In the genomic region with DNA sequence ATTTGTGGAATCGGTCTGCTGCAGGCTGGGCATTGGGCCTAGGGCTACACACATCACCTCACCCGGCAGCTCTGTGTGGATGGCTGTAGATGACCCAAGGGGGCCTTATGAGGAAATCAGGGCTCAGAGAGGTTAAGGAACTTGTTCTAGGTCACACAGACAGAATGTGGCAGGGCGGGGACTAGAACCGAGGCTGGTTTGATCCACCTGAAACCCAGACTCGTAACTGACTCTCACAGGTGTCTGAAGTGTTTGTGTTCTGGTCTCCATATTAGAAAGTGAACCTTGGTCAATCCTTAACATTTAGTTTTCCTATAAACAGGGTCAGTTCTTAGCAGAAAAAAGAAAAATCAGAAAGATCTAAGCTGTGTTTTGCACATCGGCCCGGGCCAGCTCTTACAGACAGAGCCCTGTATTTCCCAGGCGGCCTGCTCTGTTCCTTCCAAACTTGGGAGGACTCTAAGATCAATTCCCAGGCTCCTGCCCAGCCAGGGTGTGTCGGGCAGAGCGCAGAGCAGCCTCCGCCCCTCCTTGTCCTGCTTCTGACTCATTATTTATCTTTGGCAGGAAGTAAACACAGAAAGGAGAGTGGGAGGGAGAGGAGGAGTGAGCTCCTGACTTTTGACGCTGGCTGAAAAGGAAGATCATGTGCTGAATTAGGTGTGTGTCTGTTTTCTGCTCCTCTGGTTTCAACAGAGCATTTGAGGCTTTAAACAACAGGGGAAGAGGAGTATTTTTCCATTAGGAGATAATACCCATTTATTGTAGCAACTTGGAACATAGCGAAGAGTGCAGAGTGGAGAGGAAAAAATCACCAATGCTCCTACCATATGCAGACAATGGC, we compare ENCODE assay signal across 1 cellular context.
TF ChIP-seq lines count a peak whose summit lies in the region.

No MANE protein-coding gene starts in this region.

TF ChIP-seq in HepG2, 621 proteins besides CTCF, POLR2A, EP300 and RAD21 (continued from another document and continues in another):
- no peak for TF ChIP-seq ZNF326 (CRISPR knock-in tag; IDR thresholded peaks at IDR 0.05; ENCODE audit: borderline replicate concordance)
- peak; percentile 73; the same call in 1 of the 2 replicates for TF ChIP-seq ZNF556 (CRISPR knock-in tag; IDR thresholded peaks at IDR 0.05; ENCODE audit: borderline replicate concordance)
- no peak for TF ChIP-seq ZNF557 (CRISPR knock-in tag; IDR thresholded peaks at IDR 0.05)
- TF ChIP-seq POLR2AphosphoS5 (IDR thresholded peaks at IDR 0.05; ENCODE audit: low read depth, low read length) = peak; percentile 42
- TF ChIP-seq HOXA9 (CRISPR knock-in tag; IDR thresholded peaks at IDR 0.05; ENCODE audit: borderline replicate concordance) = no peak
- TF ChIP-seq, protein P1, sequence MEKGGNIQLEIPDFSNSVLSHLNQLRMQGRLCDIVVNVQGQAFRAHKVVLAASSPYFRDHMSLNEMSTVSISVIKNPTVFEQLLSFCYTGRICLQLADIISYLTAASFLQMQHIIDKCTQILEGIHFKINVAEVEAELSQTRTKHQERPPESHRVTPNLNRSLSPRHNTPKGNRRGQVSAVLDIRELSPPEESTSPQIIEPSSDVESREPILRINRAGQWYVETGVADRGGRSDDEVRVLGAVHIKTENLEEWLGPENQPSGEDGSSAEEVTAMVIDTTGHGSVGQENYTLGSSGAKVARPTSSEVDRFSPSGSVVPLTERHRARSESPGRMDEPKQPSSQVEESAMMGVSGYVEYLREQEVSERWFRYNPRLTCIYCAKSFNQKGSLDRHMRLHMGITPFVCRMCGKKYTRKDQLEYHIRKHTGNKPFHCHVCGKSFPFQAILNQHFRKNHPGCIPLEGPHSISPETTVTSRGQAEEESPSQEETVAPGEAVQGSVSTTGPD (CRISPR knock-in tag; IDR thresholded peaks at IDR 0.05) = no peak
- no peak for TF ChIP-seq ZNF639 (CRISPR knock-in tag; conservative IDR thresholded peaks at IDR 0.05)
- TF ChIP-seq KAT7 (CRISPR knock-in tag; IDR thresholded peaks at IDR 0.05; ENCODE audit: borderline replicate concordance) = no peak; the same call in 1 of the 2 replicates
- TF ChIP-seq, protein P2, sequence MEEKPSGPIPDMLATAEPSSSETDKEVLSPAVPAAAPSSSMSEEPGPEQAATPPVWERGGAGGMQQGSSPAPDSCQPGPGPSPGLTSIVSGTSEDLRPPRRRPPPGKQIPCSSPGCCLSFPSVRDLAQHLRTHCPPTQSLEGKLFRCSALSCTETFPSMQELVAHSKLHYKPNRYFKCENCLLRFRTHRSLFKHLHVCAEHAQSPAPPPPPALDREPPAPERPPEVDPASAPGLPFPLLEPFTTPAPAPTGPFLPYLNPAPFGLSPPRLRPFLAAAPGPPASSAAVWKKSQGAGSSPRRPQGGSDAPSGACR (CRISPR knock-in tag; IDR thresholded peaks at IDR 0.05) = 0 out of 2 replicates have a peak, but pooled peaks have one; percentile 68
- TF ChIP-seq RARG (CRISPR knock-in tag; IDR thresholded peaks at IDR 0.05; ENCODE audit: low read depth) = no peak
- TF ChIP-seq ARID2 (CRISPR knock-in tag; IDR thresholded peaks at IDR 0.05; ENCODE audit: borderline replicate concordance) = peak; percentile 77; the same call in 1 of the 2 replicates
- TF ChIP-seq MED8 (CRISPR knock-in tag; IDR thresholded peaks at IDR 0.05; ENCODE audit: insufficient replicate concordance) = peak; percentile 33
- no peak for TF ChIP-seq ZNF83 (CRISPR knock-in tag; IDR thresholded peaks at IDR 0.05; ENCODE audit: borderline replicate concordance)
- TF ChIP-seq ZFP36 (IDR thresholded peaks at IDR 0.05; ENCODE audit: borderline replicate concordance, low read depth, low read length, partially characterized antibody) = no peak
- TF ChIP-seq ZNF34 (CRISPR knock-in tag; IDR thresholded peaks at IDR 0.05; ENCODE audit: borderline replicate concordance) = no peak
- peak; percentile 42 for TF ChIP-seq SKI (IDR thresholded peaks at IDR 0.05; ENCODE audit: partially characterized antibody)
- TF ChIP-seq ZNF776 (CRISPR knock-in tag; IDR thresholded peaks at IDR 0.05) = no peak
- no peak for TF ChIP-seq CHCHD3 (CRISPR knock-in tag; IDR thresholded peaks at IDR 0.05)
- peak; percentile 73 for TF ChIP-seq ZNF687 (CRISPR knock-in tag; IDR thresholded peaks at IDR 0.05)
- peak; percentile 65; the same call in 1 of the 2 replicates for TF ChIP-seq MIER2 (CRISPR knock-in tag; IDR thresholded peaks at IDR 0.05)
- peak; percentile 93 for TF ChIP-seq ZNF788 (CRISPR knock-in tag; IDR thresholded peaks at IDR 0.05; ENCODE audit: borderline replicate concordance)
- TF ChIP-seq REXO4 (CRISPR knock-in tag; IDR thresholded peaks at IDR 0.05; ENCODE audit: borderline replicate concordance) = no peak
- TF ChIP-seq ATF6 (CRISPR knock-in tag; conservative IDR thresholded peaks at IDR 0.05) = no peak
- TF ChIP-seq, protein P3, sequence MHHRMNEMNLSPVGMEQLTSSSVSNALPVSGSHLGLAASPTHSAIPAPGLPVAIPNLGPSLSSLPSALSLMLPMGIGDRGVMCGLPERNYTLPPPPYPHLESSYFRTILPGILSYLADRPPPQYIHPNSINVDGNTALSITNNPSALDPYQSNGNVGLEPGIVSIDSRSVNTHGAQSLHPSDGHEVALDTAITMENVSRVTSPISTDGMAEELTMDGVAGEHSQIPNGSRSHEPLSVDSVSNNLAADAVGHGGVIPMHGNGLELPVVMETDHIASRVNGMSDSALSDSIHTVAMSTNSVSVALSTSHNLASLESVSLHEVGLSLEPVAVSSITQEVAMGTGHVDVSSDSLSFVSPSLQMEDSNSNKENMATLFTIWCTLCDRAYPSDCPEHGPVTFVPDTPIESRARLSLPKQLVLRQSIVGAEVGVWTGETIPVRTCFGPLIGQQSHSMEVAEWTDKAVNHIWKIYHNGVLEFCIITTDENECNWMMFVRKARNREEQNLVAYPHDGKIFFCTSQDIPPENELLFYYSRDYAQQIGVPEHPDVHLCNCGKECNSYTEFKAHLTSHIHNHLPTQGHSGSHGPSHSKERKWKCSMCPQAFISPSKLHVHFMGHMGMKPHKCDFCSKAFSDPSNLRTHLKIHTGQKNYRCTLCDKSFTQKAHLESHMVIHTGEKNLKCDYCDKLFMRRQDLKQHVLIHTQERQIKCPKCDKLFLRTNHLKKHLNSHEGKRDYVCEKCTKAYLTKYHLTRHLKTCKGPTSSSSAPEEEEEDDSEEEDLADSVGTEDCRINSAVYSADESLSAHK (CRISPR knock-in tag; IDR thresholded peaks at IDR 0.05; ENCODE audit: borderline replicate concordance) = no peak
- no peak for TF ChIP-seq CENPBD1 (CRISPR knock-in tag; IDR thresholded peaks at IDR 0.05; ENCODE audit: borderline replicate concordance, low read depth)
- TF ChIP-seq, protein P4, sequence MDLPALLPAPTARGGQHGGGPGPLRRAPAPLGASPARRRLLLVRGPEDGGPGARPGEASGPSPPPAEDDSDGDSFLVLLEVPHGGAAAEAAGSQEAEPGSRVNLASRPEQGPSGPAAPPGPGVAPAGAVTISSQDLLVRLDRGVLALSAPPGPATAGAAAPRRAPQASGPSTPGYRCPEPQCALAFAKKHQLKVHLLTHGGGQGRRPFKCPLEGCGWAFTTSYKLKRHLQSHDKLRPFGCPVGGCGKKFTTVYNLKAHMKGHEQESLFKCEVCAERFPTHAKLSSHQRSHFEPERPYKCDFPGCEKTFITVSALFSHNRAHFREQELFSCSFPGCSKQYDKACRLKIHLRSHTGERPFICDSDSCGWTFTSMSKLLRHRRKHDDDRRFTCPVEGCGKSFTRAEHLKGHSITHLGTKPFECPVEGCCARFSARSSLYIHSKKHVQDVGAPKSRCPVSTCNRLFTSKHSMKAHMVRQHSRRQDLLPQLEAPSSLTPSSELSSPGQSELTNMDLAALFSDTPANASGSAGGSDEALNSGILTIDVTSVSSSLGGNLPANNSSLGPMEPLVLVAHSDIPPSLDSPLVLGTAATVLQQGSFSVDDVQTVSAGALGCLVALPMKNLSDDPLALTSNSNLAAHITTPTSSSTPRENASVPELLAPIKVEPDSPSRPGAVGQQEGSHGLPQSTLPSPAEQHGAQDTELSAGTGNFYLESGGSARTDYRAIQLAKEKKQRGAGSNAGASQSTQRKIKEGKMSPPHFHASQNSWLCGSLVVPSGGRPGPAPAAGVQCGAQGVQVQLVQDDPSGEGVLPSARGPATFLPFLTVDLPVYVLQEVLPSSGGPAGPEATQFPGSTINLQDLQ (CRISPR knock-in tag; IDR thresholded peaks at IDR 0.05) = no peak
- no peak for TF ChIP-seq ZNF589 (CRISPR knock-in tag; conservative IDR thresholded peaks at IDR 0.05)
- no peak for TF ChIP-seq ZNF672 (CRISPR knock-in tag; IDR thresholded peaks at IDR 0.05)
- no peak for TF ChIP-seq HDAC6 (IDR thresholded peaks at IDR 0.05; ENCODE audit: low read depth, low read length)
- TF ChIP-seq PLRG1 (conservative IDR thresholded peaks at IDR 0.05) = no peak
- 0 out of 2 replicates have a peak, but pooled peaks have one; percentile 47 for TF ChIP-seq NR2F2 (IDR thresholded peaks at IDR 0.05; ENCODE audit: borderline replicate concordance, low read depth)
- TF ChIP-seq PRDM15 (CRISPR knock-in tag; IDR thresholded peaks at IDR 0.05) = no peak; the same call in 1 of the 2 replicates
- TF ChIP-seq ZNF10 (CRISPR knock-in tag; IDR thresholded peaks at IDR 0.05; ENCODE audit: borderline replicate concordance, low read depth) = no peak
- no peak for TF ChIP-seq PCBP1 (IDR thresholded peaks at IDR 0.05; ENCODE audit: borderline replicate concordance, low read depth, low read length)
- TF ChIP-seq ZNF292 (CRISPR knock-in tag; IDR thresholded peaks at IDR 0.05; ENCODE audit: borderline replicate concordance, low read depth) = peak; percentile 91; the same call in 1 of the 2 replicates
